10 cellular contexts compared by ENCODE assay signal in genomic region chr2:171509945-171510731, GRCh38. TPM values are rescaled to one million over a fixed set of nuclear protein-coding genes. Genes with fewer than 3 reads are reported as not detected.
DNase-seq lines count a peak whose midpoint lies in the region; ATAC-seq and TF ChIP-seq lines count a peak whose summit lies in the region.
"Had no signal": no experiment of that assay in that cellular context is flagged by ENCODE, and none has a peak within 500 bp of the region (broad histone marks: within the 10 kb centered on the region; RNA-seq: fewer than 3 reads in every experiment).

No MANE protein-coding gene starts in this region.

- H3K4me3 Mint-ChIP-seq in activated CD8-positive, alpha-beta memory T cell treated with anti-CD3 and anti-CD28 coated beads, Interleukin-2, amount 10 ng/mL, durations not matched to agents 7 days and 5 days, result peak overlapping the region; percentile 18
- H3K4me3 Mint-ChIP-seq: activated T-helper 1 cell treated with anti-CD3 and anti-CD28 coated beads, Interleukin-12 subunit alpha, Interleukin-12 subunit beta, Interleukin-2, Interleukin-4 antibody, amounts not matched to agents 30 ng/mL and 10 ng/mL and 1 ng/mL, durations not matched to agents 14 hours and 24 hours and 36 hours had no signal

- intact Hi-C loops in aorta (cut with DNase I), result no loop called here

- no peaks in the 10 kb centered on the region for H4K20me1 ChIP-seq in fibroblast of lung (ENCODE audit: control insufficient read depth, extremely low read depth, insufficient read depth, low read length)

- H3K4me2 ChIP-seq in fibroblast of lung (ENCODE audit: extremely low read depth, insufficient read depth, low read length), result peak overlapping the region; percentile 59

- no peaks in the 10 kb centered on the region for H3K79me2 ChIP-seq in fibroblast of lung (ENCODE audit: control insufficient read depth, insufficient read depth, low read length)

- no peak overlapping the region for H3K27ac ChIP-seq in fibroblast of lung (ENCODE audit: insufficient read depth, low read length)
- H3K27ac ChIP-seq in aorta (ENCODE audit: low read depth in 1 of 2, low read length in 2 of 2), result no peak overlapping the region

- H3K36me3 ChIP-seq in fibroblast of lung (ENCODE audit: control insufficient read depth, insufficient read depth, low read length), result no peaks in the 10 kb centered on the region
- no peaks in the 10 kb centered on the region for H3K36me3 ChIP-seq in aorta (ENCODE audit: control insufficient read depth in 1 of 2, insufficient read depth in 2 of 2, low read length in 1 of 2)

- no peak overlapping the region for H3K9ac ChIP-seq in fibroblast of lung (ENCODE audit: insufficient read depth, low read length)

- no peak for DNase-seq in activated CD8-positive, alpha-beta memory T cell treated with anti-CD3 and anti-CD28 coated beads, Interleukin-2, amount 10 ng/mL, durations not matched to agents 7 days and 5 days
- DNase-seq in activated CD8-positive, alpha-beta memory T cell treated with anti-CD3 and anti-CD28 coated beads, Interleukin-2, amount 50 U/mL, for 4 hours, result no peak
- DNase-seq in fibroblast of lung (ENCODE audit: low read depth in 2 of 2) (no peak), OCI-M1 (lab: John Stamatoyannopoulos, UW) (no peak), aorta (no peak), 8988T (no peak)
- DNase-seq: T1000 had no signal

- H3K27ac Mint-ChIP-seq in activated CD8-positive, alpha-beta memory T cell treated with anti-CD3 and anti-CD28 coated beads, Interleukin-2, amount 10 ng/mL, durations not matched to agents 7 days and 5 days, result no peak overlapping the region
- H3K27ac Mint-ChIP-seq: activated T-helper 1 cell treated with anti-CD3 and anti-CD28 coated beads, Interleukin-12 subunit alpha, Interleukin-12 subunit beta, Interleukin-2, Interleukin-4 antibody, amounts not matched to agents 30 ng/mL and 10 ng/mL and 1 ng/mL, durations not matched to agents 14 hours and 24 hours and 36 hours had no signal

- H3K36me3 Mint-ChIP-seq in activated CD8-positive, alpha-beta memory T cell treated with anti-CD3 and anti-CD28 coated beads, Interleukin-2, amount 10 ng/mL, durations not matched to agents 7 days and 5 days, result no peaks in the 10 kb centered on the region

- no peaks in the 10 kb centered on the region for H3K27me3 ChIP-seq in fibroblast of lung (ENCODE audit: control insufficient read depth, insufficient read depth, low read length)
- H3K27me3 ChIP-seq in aorta (ENCODE audit: control insufficient read depth in 1 of 2, insufficient read depth in 2 of 2, low read length in 1 of 2), result no peaks in the 10 kb centered on the region

- no peak for ATAC-seq in activated CD8-positive, alpha-beta memory T cell treated with anti-CD3 and anti-CD28 coated beads, Interleukin-2, amount 10 ng/mL, durations not matched to agents 7 days and 5 days
- ATAC-seq in GM21367 (IDR thresholded peaks at IDR 0.05; ENCODE audit: unreplicated experiment), result peak; percentile 64
- ATAC-seq in HG03045 (IDR thresholded peaks at IDR 0.05; ENCODE audit: unreplicated experiment), result peak; percentile 89
- ATAC-seq in aorta (ENCODE audit: low FRiP score), result no peak

- H2AFZ ChIP-seq in fibroblast of lung (ENCODE audit: low read length), result peak overlapping the region; percentile 65

- no peak for TF ChIP-seq CTCF in fibroblast of lung (conservative IDR thresholded peaks at IDR 0.05 in 1 of 2, IDR thresholded peaks at IDR 0.05 in 1 of 2; ENCODE audit: low read depth in 1 of 2, low read length in 2 of 2)

- H3K9me3 ChIP-seq in fibroblast of lung (ENCODE audit: control insufficient read depth, insufficient read depth, low read depth, low read length) (no peaks in the 10 kb centered on the region), aorta (ENCODE audit: control insufficient read depth, low read length) (no peaks in the 10 kb centered on the region)

- H3K4me3 ChIP-seq in fibroblast of lung (replicated peaks in 1 of 4; ENCODE audit: control extremely low read depth in 1 of 4, insufficient read depth in 1 of 4, low read depth in 3 of 4, low read length in 4 of 4), result no peak overlapping the region
- H3K4me3 ChIP-seq in aorta (ENCODE audit: low read length in 2 of 2), result no peak overlapping the region

- CTCF ChIA-PET in activated CD8-positive, alpha-beta memory T cell treated with anti-CD3 and anti-CD28 coated beads, Interleukin-2, amount 10 ng/mL, durations not matched to agents 7 days and 5 days (lab: Charles Lee), result interaction anchor here (1.3 kb wide), 1 partner anchor 21 kb away, joined by 3 read pairs; no protein-coding TSS in a partner anchor

- WGBS in aorta, 2 donors, result 88 to 89% methylated on average over 9 of the region's 9 CpGs

- peaks cover 4% of the 10 kb centered on the region for H3K4me1 Mint-ChIP-seq in activated CD8-positive, alpha-beta memory T cell treated with anti-CD3 and anti-CD28 coated beads, Interleukin-2, amount 10 ng/mL, durations not matched to agents 7 days and 5 days

- no peaks in the 10 kb centered on the region for H3K4me1 ChIP-seq in fibroblast of lung (ENCODE audit: control insufficient read depth, extremely low read depth, insufficient read depth, low read length)
- H3K4me1 ChIP-seq in aorta (ENCODE audit: control insufficient read depth in 1 of 2, insufficient read depth in 2 of 2, low read length in 2 of 2), result no peaks in the 10 kb centered on the region

- H3K27me3 Mint-ChIP-seq in activated CD8-positive, alpha-beta memory T cell treated with anti-CD3 and anti-CD28 coated beads, Interleukin-2, amount 10 ng/mL, durations not matched to agents 7 days and 5 days, result peaks cover 3% of the 10 kb centered on the region

- H3K9me3 Mint-ChIP-seq in activated CD8-positive, alpha-beta memory T cell treated with anti-CD3 and anti-CD28 coated beads, Interleukin-2, amount 10 ng/mL, durations not matched to agents 7 days and 5 days (ENCODE audit: low read depth), result no peaks in the 10 kb centered on the region
- H3K9me3 Mint-ChIP-seq: activated T-helper 1 cell treated with anti-CD3 and anti-CD28 coated beads, Interleukin-12 subunit alpha, Interleukin-12 subunit beta, Interleukin-2, Interleukin-4 antibody, amounts not matched to agents 30 ng/mL and 10 ng/mL and 1 ng/mL, durations not matched to agents 14 hours and 24 hours and 36 hours had no signal

RNA-seq across cellular contexts. Expression of gene CYBRD1, which starts 12.1 kb away (rescaled TPM):
- total RNA-seq in activated CD8-positive, alpha-beta memory T cell treated with anti-CD3 and anti-CD28 coated beads, Interleukin-2, amount 10 ng/mL, durations not matched to agents 7 days and 5 days, result 1 to 10 TPM in 1 of 2 experiments, under 1 TPM in 1; 0.44 to 4.6 TPM
- total RNA-seq in fibroblast of lung, result 227 and 334 TPM in 2 replicates
- 132 and 250 TPM in 2 replicates for polyA plus RNA-seq in fibroblast of lung
- 67.7 and 108 TPM in 2 replicates for polyA plus RNA-seq in fibroblast of lung (2012)
- 111 and 159 TPM in 2 replicates for polyA minus RNA-seq in fibroblast of lung (ENCODE audit: low replicate concordance)
- 100 to 1,000 TPM; 200 to 396 TPM for total RNA-seq in aorta
- 100 to 1,000 TPM; 124 to 193 TPM for polyA plus RNA-seq in aorta

Comparison
In these comparisons a context has a peak if more than half of its experiments do, and no peak if none do; other contexts are left out.
1. ATAC-seq: peak in GM21367 (single experiment) and HG03045 (single experiment); none in activated CD8-positive, alpha-beta memory T cell treated with anti-CD3 and anti-CD28 coated beads, Interleukin-2, amount 10 ng/mL, durations not matched to agents 7 days and 5 days (single experiment) and aorta (single experiment).
2. RNA of gene CYBRD1, which starts 12.1 kb away (total RNA-seq): 200 to 396 TPM in aorta and 227 to 334 TPM in fibroblast of lung; 0.44 to 4.6 TPM in activated CD8-positive, alpha-beta memory T cell treated with anti-CD3 and anti-CD28 coated beads, Interleukin-2, amount 10 ng/mL, durations not matched to agents 7 days and 5 days; every median in the first group is over 10 times any median in the second.